ENCODE assay signal across 2 cellular contexts in genomic region chr6:151002562-151002961, GRCh38.
TF ChIP-seq lines count a peak whose summit lies in the region.

No MANE protein-coding gene starts in this region.

TF ChIP-seq in IMR-90, 13 proteins besides CTCF, POLR2A, EP300 and RAD21 (continued from another document):
- TF ChIP-seq ELK1 (IDR thresholded peaks at IDR 0.05; ENCODE audit: borderline replicate concordance, low read depth, low read length) (no peak), SMC3 (IDR thresholded peaks at IDR 0.05; ENCODE audit: low read depth, low read length) (no peak), CEBPB (IDR thresholded peaks at IDR 0.05; ENCODE audit: low read depth, low read length) (peak; percentile 87)

TF ChIP-seq in neural cell, 6 proteins besides CTCF, POLR2A, EP300 and RAD21 (continued from another document):
- TF ChIP-seq, protein P1, sequence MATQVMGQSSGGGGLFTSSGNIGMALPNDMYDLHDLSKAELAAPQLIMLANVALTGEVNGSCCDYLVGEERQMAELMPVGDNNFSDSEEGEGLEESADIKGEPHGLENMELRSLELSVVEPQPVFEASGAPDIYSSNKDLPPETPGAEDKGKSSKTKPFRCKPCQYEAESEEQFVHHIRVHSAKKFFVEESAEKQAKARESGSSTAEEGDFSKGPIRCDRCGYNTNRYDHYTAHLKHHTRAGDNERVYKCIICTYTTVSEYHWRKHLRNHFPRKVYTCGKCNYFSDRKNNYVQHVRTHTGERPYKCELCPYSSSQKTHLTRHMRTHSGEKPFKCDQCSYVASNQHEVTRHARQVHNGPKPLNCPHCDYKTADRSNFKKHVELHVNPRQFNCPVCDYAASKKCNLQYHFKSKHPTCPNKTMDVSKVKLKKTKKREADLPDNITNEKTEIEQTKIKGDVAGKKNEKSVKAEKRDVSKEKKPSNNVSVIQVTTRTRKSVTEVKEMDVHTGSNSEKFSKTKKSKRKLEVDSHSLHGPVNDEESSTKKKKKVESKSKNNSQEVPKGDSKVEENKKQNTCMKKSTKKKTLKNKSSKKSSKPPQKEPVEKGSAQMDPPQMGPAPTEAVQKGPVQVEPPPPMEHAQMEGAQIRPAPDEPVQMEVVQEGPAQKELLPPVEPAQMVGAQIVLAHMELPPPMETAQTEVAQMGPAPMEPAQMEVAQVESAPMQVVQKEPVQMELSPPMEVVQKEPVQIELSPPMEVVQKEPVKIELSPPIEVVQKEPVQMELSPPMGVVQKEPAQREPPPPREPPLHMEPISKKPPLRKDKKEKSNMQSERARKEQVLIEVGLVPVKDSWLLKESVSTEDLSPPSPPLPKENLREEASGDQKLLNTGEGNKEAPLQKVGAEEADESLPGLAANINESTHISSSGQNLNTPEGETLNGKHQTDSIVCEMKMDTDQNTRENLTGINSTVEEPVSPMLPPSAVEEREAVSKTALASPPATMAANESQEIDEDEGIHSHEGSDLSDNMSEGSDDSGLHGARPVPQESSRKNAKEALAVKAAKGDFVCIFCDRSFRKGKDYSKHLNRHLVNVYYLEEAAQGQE (IDR thresholded peaks at IDR 0.05; ENCODE audit: borderline replicate concordance) = no peak
TF ChIP-seq in neural cell: peak in this region for 0.
